10 cellular contexts compared by ENCODE assay signal in the genomic region with DNA sequence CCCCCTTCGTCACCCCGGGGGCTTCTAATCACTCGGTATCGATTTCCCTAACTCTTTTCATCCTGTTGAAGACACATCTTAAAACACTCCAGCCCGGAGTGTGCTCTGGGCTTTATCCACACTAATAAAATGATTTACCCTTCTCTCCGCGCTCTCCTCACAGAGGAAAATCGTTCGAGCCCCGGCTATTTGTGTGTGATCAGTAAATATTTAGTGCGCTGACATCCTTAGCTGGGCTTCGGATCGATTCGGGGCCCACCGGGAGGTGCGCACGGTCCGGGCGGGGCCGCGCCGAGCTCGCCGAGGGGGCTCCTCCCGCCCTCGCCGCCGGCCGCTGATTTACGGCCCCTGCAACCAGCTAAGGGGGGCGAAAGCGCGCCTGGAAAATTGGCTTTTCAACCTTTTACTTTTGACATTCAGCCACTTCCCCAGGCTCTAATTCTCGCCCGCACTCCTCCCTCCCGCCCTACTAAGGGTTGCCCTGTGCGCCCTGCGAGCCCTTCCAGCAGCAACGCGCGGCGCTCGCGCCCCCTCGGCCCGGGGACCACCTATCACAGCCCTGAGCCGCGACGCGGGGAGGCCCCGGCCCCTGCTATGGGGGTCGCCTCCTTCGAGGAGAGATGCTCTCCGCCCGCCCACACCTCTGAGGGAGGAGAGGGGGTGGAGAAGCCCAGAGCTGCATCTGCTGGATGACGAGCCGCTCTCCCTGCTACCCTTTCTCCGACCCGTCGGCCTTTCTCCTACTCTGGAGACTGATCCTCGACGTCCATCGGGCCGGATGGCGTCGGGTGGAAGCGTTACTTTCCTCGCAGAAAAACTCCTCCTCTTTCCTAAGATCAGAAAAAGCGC. TPM values are rescaled to one million over a fixed set of nuclear protein-coding genes. Genes with fewer than 3 reads are reported as not detected.
DNase-seq lines count a peak whose midpoint lies in the region; ATAC-seq and TF ChIP-seq lines count a peak whose summit lies in the region.
"Had no signal": no experiment of that assay in that cellular context is flagged by ENCODE, and none has a peak within 500 bp of the region (broad histone marks: within the 10 kb centered on the region; RNA-seq: fewer than 3 reads in every experiment).

No MANE protein-coding gene starts in this region.

- TF ChIP-seq CTCF in breast epithelium (IDR thresholded peaks at IDR 0.05) (no peak), MCF 10A (IDR thresholded peaks at IDR 0.05; ENCODE audit: unreplicated experiment) (no peak), fibroblast of mammary gland (conservative IDR thresholded peaks at IDR 0.05; ENCODE audit: control insufficient read depth, insufficient read depth, low read depth, low read length) (no peak)

- H3K36me3 Mint-ChIP-seq in MCF 10A (ENCODE audit: insufficient read depth, unreplicated experiment) = no peaks in the 10 kb centered on the region
- no peaks in the 10 kb centered on the region for H3K36me3 Mint-ChIP-seq in activated T-helper 2 cell treated with anti-CD3 and anti-CD28 coated beads, Interferon-gamma antibody, Interleukin-2, Interleukin-4, amounts not matched to agents 10 μg/mL and 5 μg/mL and 100 μg/mL, durations not matched to agents 14 hours and 24 hours and 36 hours (ENCODE audit: low read depth)

- H3K9me3 ChIP-seq in breast epithelium (no peaks in the 10 kb centered on the region), muscle layer of duodenum (ENCODE audit: control insufficient read depth in 1 of 2, low read length in 2 of 2) (no peaks in the 10 kb centered on the region)

- H3K36me3 ChIP-seq in breast epithelium (no peaks in the 10 kb centered on the region), muscle layer of duodenum (ENCODE audit: control insufficient read depth in 1 of 2, insufficient read depth in 2 of 2, low read length in 2 of 2) (no peaks in the 10 kb centered on the region), urinary bladder (ENCODE audit: insufficient read depth) (no peaks in the 10 kb centered on the region)

- peak overlapping the region; percentile 82 to 94 for H3K27ac ChIP-seq in breast epithelium
- peak overlapping the region; percentile 90 for H3K27ac ChIP-seq in muscle layer of duodenum (ENCODE audit: low read length)
- H3K27ac ChIP-seq in urinary bladder (ENCODE audit: low read depth) = peak overlapping the region; percentile 91

- no peaks in the 10 kb centered on the region for H3K9me3 Mint-ChIP-seq in MCF 10A (ENCODE audit: unreplicated experiment)
- H3K9me3 Mint-ChIP-seq in activated T-helper 2 cell treated with anti-CD3 and anti-CD28 coated beads, Interferon-gamma antibody, Interleukin-2, Interleukin-4, amounts not matched to agents 10 μg/mL and 5 μg/mL and 100 μg/mL, durations not matched to agents 14 hours and 24 hours and 36 hours = no peaks in the 10 kb centered on the region

- no peak overlapping the region for H3K4me3 Mint-ChIP-seq in MCF 10A (ENCODE audit: unreplicated experiment)
- no peak overlapping the region for H3K4me3 Mint-ChIP-seq in activated T-helper 2 cell treated with anti-CD3 and anti-CD28 coated beads, Interferon-gamma antibody, Interleukin-2, Interleukin-4, amounts not matched to agents 10 μg/mL and 5 μg/mL and 100 μg/mL, durations not matched to agents 14 hours and 24 hours and 36 hours (ENCODE audit: low read depth)

- H3K4me3 ChIP-seq in breast epithelium (peak overlapping the region; percentile 39 to 76 (median 54)), fibroblast of mammary gland (ENCODE audit: control insufficient read depth, low read depth, low read length) (peak overlapping the region; percentile 40), muscle layer of duodenum (ENCODE audit: low read depth in 1 of 2, low read length in 2 of 2) (peak overlapping the region; percentile 53 to 72), urinary bladder (ENCODE audit: low read depth, low read length) (peak overlapping the region; percentile 54)

- intact Hi-C loops in breast epithelium (cut with DNase I; ENCODE audit: low total_unique reads) = no loop called here
- intact Hi-C loops in MCF 10A (cut with micrococcal nuclease) = loop anchor here (10.0 kb wide), 1 partner anchor 198 kb away; no protein-coding TSS in a partner anchor
- intact Hi-C loops in activated T-helper 2 cell treated with anti-CD3 and anti-CD28 coated beads, Interferon-gamma antibody, Interleukin-2, Interleukin-4, amounts not matched to agents 10 μg/mL and 5 μg/mL and 100 μg/mL, durations not matched to agents 14 hours and 24 hours and 36 hours (cut with micrococcal nuclease) = loop anchor here (10.0 kb wide), 1 partner anchor 912 kb away; no protein-coding TSS in a partner anchor

- ATAC-seq in GM19351 (IDR thresholded peaks at IDR 0.05; ENCODE audit: unreplicated experiment) (no peak), GM21367 (IDR thresholded peaks at IDR 0.05; ENCODE audit: unreplicated experiment) (no peak)

- BruUV-seq in MCF 10A (replicated peaks; lab: Mats Ljungman, UMichigan) = no TSS peak

- H3K27me3 ChIP-seq in breast epithelium = peaks cover 0 to 35% of the 10 kb centered on the region in 2 donors
- peaks cover 12% of the 10 kb centered on the region for H3K27me3 ChIP-seq in muscle layer of duodenum (ENCODE audit: low read depth, low read length)

- CTCF ChIA-PET in MCF 10A (lab: Yijun Ruan, JAX) = interaction anchor here (0.5 kb wide), 1 partner anchor 1930 kb away, joined by 4 read pairs; no protein-coding TSS in a partner anchor

- 10% methylated on average over 69 of the region's 69 CpGs for WGBS in urinary bladder

- H3K4me1 Mint-ChIP-seq in MCF 10A (ENCODE audit: insufficient read depth, unreplicated experiment) = peaks cover 12% of the 10 kb centered on the region
- peaks cover 4% of the 10 kb centered on the region for H3K4me1 Mint-ChIP-seq in activated T-helper 2 cell treated with anti-CD3 and anti-CD28 coated beads, Interferon-gamma antibody, Interleukin-2, Interleukin-4, amounts not matched to agents 10 μg/mL and 5 μg/mL and 100 μg/mL, durations not matched to agents 14 hours and 24 hours and 36 hours (ENCODE audit: low read depth)

- POLR2A ChIA-PET in MCF 10A (lab: Yijun Ruan, JAX) = no interaction called here

- no peak for DNase-seq in breast epithelium (ENCODE audit: low spot score in 2 of 2)
- DNase-seq in MCF 10A (ENCODE audit: unreplicated experiment) = no peak
- peak; percentile 43 for DNase-seq in fibroblast of mammary gland (ENCODE audit: low read depth)
- DNase-seq in activated T-helper 2 cell treated with anti-CD3 and anti-CD28 coated beads, Interferon-gamma antibody, Interleukin-2, Interleukin-4, amounts not matched to agents 10 μg/mL and 5 μg/mL and 100 μg/mL, durations not matched to agents 14 hours and 24 hours and 36 hours (ENCODE audit: low spot score) = no peak
- DNase-seq: hippocampal formation; stimulated activated CD8-positive, alpha-beta memory T cell treated with anti-CD3 and anti-CD28 coated beads, Interleukin-4, amount 100 ng/mL, for 48 hours had no signal

- H3K27ac Mint-ChIP-seq in MCF 10A (ENCODE audit: low read depth, unreplicated experiment) = no peak overlapping the region
- H3K27ac Mint-ChIP-seq in activated T-helper 2 cell treated with anti-CD3 and anti-CD28 coated beads, Interferon-gamma antibody, Interleukin-2, Interleukin-4, amounts not matched to agents 10 μg/mL and 5 μg/mL and 100 μg/mL, durations not matched to agents 14 hours and 24 hours and 36 hours = no peak overlapping the region

- no peak for TF ChIP-seq POLR2A in breast epithelium (IDR thresholded peaks at IDR 0.05)

- no peaks in the 10 kb centered on the region for H3K27me3 Mint-ChIP-seq in MCF 10A (ENCODE audit: insufficient read depth, unreplicated experiment)
- peaks cover 71% of the 10 kb centered on the region for H3K27me3 Mint-ChIP-seq in activated T-helper 2 cell treated with anti-CD3 and anti-CD28 coated beads, Interferon-gamma antibody, Interleukin-2, Interleukin-4, amounts not matched to agents 10 μg/mL and 5 μg/mL and 100 μg/mL, durations not matched to agents 14 hours and 24 hours and 36 hours (ENCODE audit: low read depth)

- peaks cover 0 to 8% of the 10 kb centered on the region in 2 donors for H3K4me1 ChIP-seq in breast epithelium
- H3K4me1 ChIP-seq in muscle layer of duodenum (ENCODE audit: control insufficient read depth in 1 of 2, insufficient read depth in 2 of 2, low read length in 2 of 2) = peaks cover 0 to 10% of the 10 kb centered on the region in 2 donors
- H3K4me1 ChIP-seq in urinary bladder (ENCODE audit: insufficient read depth) = peaks cover 3% of the 10 kb centered on the region

RNA-seq across cellular contexts. Expression of gene NR2F2, which starts 7.9 kb away (rescaled TPM):
- total RNA-seq in breast epithelium (10 to 100 TPM; 13.2 to 22.9 (median 13.6) TPM), MCF 10A (2022) (9.6 and 10.9 TPM in 2 replicates), urinary bladder (28.0 TPM)
- 66.2 TPM for polyA plus RNA-seq in urinary bladder
- not detected in 2 replicates for total RNA-seq in activated T-helper 2 cell treated with anti-CD3 and anti-CD28 coated beads, Interferon-gamma antibody, Interleukin-2, Interleukin-4, amounts not matched to agents 10 μg/mL and 5 μg/mL and 100 μg/mL, durations not matched to agents 14 hours and 24 hours and 36 hours

Comparison
In these comparisons a context has a peak if more than half of its experiments do, and no peak if none do; other contexts are left out.
1. RNA of gene NR2F2, which starts 7.9 kb away (total RNA-seq): 28.0 TPM in urinary bladder (single experiment), 13.2 to 22.9 TPM in breast epithelium and 9.6 to 10.9 TPM in MCF 10A; not detected in activated T-helper 2 cell treated with anti-CD3 and anti-CD28 coated beads, Interferon-gamma antibody, Interleukin-2, Interleukin-4, amounts not matched to agents 10 μg/mL and 5 μg/mL and 100 μg/mL, durations not matched to agents 14 hours and 24 hours and 36 hours; every median in the first group is over 10 times any median in the second.
2. Peak in every context shown above with its lines, with median percentiles within 50 percentile points of each other: H3K27ac ChIP-seq and H3K4me3 ChIP-seq.